1 cellular context compared by ENCODE assay signal in genomic region chr14:101117543-101117942, GRCh38.
TF ChIP-seq lines count a peak whose summit lies in the region.

No MANE protein-coding gene starts in this region.

TF ChIP-seq in HEK293, 187 proteins besides CTCF, POLR2A, EP300 and RAD21 (continued from another document):
- TF ChIP-seq SALL2 (tag by site-specific recombination; IDR thresholded peaks at IDR 0.05; ENCODE audit: borderline replicate concordance), result 0 out of 2 replicates have a peak, but pooled peaks have one; percentile 31
- TF ChIP-seq ZNF362 (tag by site-specific recombination; IDR thresholded peaks at IDR 0.05), result no peak
- TF ChIP-seq, protein P1, sequence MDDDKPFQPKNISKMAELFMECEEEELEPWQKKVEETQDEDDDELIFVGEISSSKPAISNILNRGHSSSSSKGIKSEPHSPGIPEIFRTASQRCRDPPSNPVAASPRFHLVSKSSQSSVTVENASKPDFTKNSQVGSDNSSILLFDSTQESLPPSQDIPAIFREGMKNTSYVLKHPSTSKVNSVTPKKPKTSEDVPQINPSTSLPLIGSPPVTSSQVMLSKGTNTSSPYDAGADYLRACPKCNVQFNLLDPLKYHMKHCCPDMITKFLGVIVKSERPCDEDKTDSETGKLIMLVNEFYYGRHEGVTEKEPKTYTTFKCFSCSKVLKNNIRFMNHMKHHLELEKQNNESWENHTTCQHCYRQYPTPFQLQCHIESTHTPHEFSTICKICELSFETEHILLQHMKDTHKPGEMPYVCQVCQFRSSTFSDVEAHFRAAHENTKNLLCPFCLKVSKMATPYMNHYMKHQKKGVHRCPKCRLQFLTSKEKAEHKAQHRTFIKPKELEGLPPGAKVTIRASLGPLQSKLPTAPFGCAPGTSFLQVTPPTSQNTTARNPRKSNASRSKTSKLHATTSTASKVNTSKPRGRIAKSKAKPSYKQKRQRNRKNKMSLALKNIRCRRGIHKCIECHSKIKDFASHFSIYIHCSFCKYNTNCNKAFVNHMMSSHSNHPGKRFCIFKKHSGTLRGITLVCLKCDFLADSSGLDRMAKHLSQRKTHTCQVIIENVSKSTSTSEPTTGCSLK (tag by site-specific recombination; IDR thresholded peaks at IDR 0.05), result 0 out of 2 replicates have a peak, but pooled peaks have one; percentile 35
- no peak for TF ChIP-seq IKZF3 (tag by site-specific recombination; IDR thresholded peaks at IDR 0.05)
